In genomic region chr1:117060441-117061317, GRCh38 we compare ENCODE assay signal across 1 cellular context.
TF ChIP-seq lines count a peak whose summit lies in the region.

No MANE protein-coding gene starts in this region.

TF ChIP-seq in GM12878, 131 proteins besides CTCF, POLR2A, EP300 and RAD21 (continued from another document):
- TF ChIP-seq ZNF687 (IDR thresholded peaks at IDR 0.05), result peak; percentile 65
- TF ChIP-seq, protein P1, sequence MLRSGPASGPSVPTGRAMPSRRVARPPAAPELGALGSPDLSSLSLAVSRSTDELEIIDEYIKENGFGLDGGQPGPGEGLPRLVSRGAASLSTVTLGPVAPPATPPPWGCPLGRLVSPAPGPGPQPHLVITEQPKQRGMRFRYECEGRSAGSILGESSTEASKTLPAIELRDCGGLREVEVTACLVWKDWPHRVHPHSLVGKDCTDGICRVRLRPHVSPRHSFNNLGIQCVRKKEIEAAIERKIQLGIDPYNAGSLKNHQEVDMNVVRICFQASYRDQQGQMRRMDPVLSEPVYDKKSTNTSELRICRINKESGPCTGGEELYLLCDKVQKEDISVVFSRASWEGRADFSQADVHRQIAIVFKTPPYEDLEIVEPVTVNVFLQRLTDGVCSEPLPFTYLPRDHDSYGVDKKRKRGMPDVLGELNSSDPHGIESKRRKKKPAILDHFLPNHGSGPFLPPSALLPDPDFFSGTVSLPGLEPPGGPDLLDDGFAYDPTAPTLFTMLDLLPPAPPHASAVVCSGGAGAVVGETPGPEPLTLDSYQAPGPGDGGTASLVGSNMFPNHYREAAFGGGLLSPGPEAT (IDR thresholded peaks at IDR 0.05; ENCODE audit: low read depth), result peak; percentile 46; the same call in 1 of the 2 replicates
- no peak for TF ChIP-seq REST (IDR thresholded peaks at IDR 0.05; ENCODE audit: low read depth, low read length)
- no peak for TF ChIP-seq NR2C1 (IDR thresholded peaks at IDR 0.05)
